Comparison of ENCODE assay signal across 2 cellular contexts in the genomic region with DNA sequence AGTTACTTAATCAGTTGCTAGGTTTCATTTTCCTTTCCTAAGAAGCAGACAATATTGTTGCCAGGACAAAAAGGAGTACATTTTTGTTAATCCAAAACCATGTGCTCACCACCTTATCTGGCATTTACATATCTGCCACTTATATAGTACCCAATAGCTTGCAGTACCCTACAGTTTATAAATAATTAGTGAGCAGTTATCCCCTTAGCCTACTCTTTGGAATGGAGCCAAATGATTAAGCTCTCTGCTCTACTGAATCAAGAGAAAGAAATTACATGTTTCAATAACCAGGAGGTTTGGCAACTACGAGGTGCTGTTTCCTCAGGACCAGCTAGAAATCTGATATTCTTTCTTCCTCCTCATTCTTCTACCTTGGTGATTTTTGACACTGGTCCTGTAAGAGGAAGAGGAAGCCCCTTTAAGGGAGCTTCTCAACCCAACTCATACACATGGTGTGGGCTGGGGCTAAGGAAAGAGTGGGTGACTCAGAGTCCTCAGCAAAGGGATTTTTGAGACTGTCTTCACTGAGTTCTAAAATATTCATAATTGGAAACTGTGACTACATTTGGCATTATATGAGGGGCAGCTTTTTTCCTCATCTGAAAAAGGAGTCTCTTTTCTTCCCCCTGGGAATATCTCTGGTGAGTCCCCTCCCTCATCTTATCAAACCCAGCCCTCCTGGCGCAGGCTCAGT.
A peak's percentile ranks its signal among the peaks of the same experiment; 100 is the strongest.
TF ChIP-seq lines count a peak whose summit lies in the region.

No MANE protein-coding gene starts in this region.

TF ChIP-seq in GM12878, 131 proteins besides CTCF, POLR2A, EP300 and RAD21 (continues in another document):
- TF ChIP-seq CEBPZ (IDR thresholded peaks at IDR 0.05; ENCODE audit: low read depth, low read length) (no peak), SP1 (IDR thresholded peaks at IDR 0.05; ENCODE audit: low read depth, low read length) (no peak), SMAD1 (IDR thresholded peaks at IDR 0.05; ENCODE audit: low read depth, partially characterized antibody) (peak; percentile 71), EGR1 (IDR thresholded peaks at IDR 0.05; ENCODE audit: borderline replicate concordance in 1 of 2, low read depth in 2 of 2, low read length in 2 of 2) (peak in 1 of 2 experiments; percentile 14; a peak in 1 of 3 replicates), NR2F1 (conservative IDR thresholded peaks at IDR 0.05) (no peak), POLR2AphosphoS2 (IDR thresholded peaks at IDR 0.05; ENCODE audit: low read depth, low read length) (no peak), RCOR1 (conservative IDR thresholded peaks at IDR 0.05; ENCODE audit: low read depth, low read length) (no peak), TCF3 (IDR thresholded peaks at IDR 0.05; ENCODE audit: borderline replicate concordance, insufficient read depth, low read depth, low read length) (no peak), HDGF (IDR thresholded peaks at IDR 0.05) (no peak), NRF1 (conservative IDR thresholded peaks at IDR 0.05; ENCODE audit: low read depth, low read length) (no peak), KAT2A (conservative IDR thresholded peaks at IDR 0.05; ENCODE audit: control insufficient read depth, low read depth, low read length) (no peak), ETV6 (conservative IDR thresholded peaks at IDR 0.05 in 1 of 2, IDR thresholded peaks at IDR 0.05 in 1 of 2; ENCODE audit: borderline replicate concordance in 1 of 2, low read depth in 1 of 2) (peak in 1 of 2 experiments; percentile 48; a peak in 1 of 4 replicates), HCFC1 (IDR thresholded peaks at IDR 0.05; ENCODE audit: low read length) (no peak), PBX3 (IDR thresholded peaks at IDR 0.05; ENCODE audit: insufficient replicate concordance, low read depth, low read length) (no peak), ESRRA (IDR thresholded peaks at IDR 0.05; ENCODE audit: low read length) (no peak), FOXK2 (IDR thresholded peaks at IDR 0.05) (no peak), JUND (IDR thresholded peaks at IDR 0.05; ENCODE audit: low read depth, low read length) (no peak), SREBF1 (IDR thresholded peaks at IDR 0.05; ENCODE audit: low read length) (no peak), TARDBP (IDR thresholded peaks at IDR 0.05; ENCODE audit: borderline replicate concordance) (no peak), ZSCAN29 (IDR thresholded peaks at IDR 0.05) (no peak), SKIL (IDR thresholded peaks at IDR 0.05; ENCODE audit: low read depth, poor library complexity, severe bottlenecking) (no peak), NFXL1 (IDR thresholded peaks at IDR 0.05; ENCODE audit: borderline replicate concordance) (no peak), MXI1 (IDR thresholded peaks at IDR 0.05; ENCODE audit: low read depth, low read length) (0 out of 2 replicates have a peak, but pooled peaks have one; percentile 47), BACH1 (IDR thresholded peaks at IDR 0.05; ENCODE audit: borderline replicate concordance) (no peak)
- TF ChIP-seq, protein P1, sequence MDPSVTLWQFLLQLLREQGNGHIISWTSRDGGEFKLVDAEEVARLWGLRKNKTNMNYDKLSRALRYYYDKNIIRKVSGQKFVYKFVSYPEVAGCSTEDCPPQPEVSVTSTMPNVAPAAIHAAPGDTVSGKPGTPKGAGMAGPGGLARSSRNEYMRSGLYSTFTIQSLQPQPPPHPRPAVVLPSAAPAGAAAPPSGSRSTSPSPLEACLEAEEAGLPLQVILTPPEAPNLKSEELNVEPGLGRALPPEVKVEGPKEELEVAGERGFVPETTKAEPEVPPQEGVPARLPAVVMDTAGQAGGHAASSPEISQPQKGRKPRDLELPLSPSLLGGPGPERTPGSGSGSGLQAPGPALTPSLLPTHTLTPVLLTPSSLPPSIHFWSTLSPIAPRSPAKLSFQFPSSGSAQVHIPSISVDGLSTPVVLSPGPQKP (IDR thresholded peaks at IDR 0.05; ENCODE audit: low read depth, low read length): peak; percentile 87

TF ChIP-seq in liver, 16 proteins besides CTCF, POLR2A, EP300 and RAD21 (continued from another document):
- TF ChIP-seq TAF1 (conservative IDR thresholded peaks at IDR 0.05): no peak
